ENCODE assay signal across 20 cellular contexts in the genomic region with DNA sequence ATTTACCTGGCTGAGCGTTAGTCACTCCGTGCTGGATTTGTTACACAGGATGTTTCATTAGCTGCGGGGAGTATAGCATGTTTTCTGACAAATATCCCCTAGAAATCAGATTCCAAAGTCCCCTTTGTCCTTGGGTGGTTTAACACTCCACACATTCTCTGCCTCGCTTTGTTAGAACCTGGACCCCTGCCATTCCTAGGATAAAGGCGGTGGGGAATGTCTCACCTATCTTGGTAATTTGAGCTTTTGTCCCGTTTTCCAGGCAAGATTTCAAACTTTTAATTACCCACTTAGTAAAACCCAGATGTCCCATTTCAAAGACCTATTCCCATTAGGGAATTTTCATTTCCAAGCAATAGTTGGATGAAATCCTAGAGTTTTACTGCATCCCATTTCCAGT.
A peak's percentile ranks its signal among the peaks of the same experiment; 100 is the strongest.
DNase-seq lines count a peak whose midpoint lies in the region; ATAC-seq, FAIRE-seq and TF ChIP-seq lines count a peak whose summit lies in the region.
"Had no signal": no experiment of that assay in that cellular context is flagged by ENCODE, and none has a peak within 500 bp of the region (broad histone marks: within the 10 kb centered on the region; RNA-seq: fewer than 3 reads in every experiment).

No MANE protein-coding gene starts in this region.

- TF ChIP-seq CTCF in endodermal cell (conservative IDR thresholded peaks at IDR 0.05) = no peak
- no peak for TF ChIP-seq CTCF in pancreas (IDR thresholded peaks at IDR 0.05)

- in situ Hi-C loops in G401 (cut with HindIII; ENCODE audit: low sequenced_read_pairs) = no loop called here

- peaks cover 50% of the 10 kb centered on the region for H3K4me1 Mint-ChIP-seq in endodermal cell
- no peaks in the 10 kb centered on the region for H3K4me1 Mint-ChIP-seq in T-helper 2 cell treated with Interferon-gamma antibody and Interleukin-4, amounts not matched to agents 5 μg/mL and 100 μg/mL, for 36 hours (ENCODE audit: low read depth)

- H3K79me1 ChIP-seq in mesendoderm (ENCODE audit: low read length) = no peaks in the 10 kb centered on the region

- H3K79me2 ChIP-seq in mesendoderm (ENCODE audit: control insufficient read depth, insufficient read depth, low read length) = no peaks in the 10 kb centered on the region

- no peaks in the 10 kb centered on the region for H3K27me3 Mint-ChIP-seq in endodermal cell (ENCODE audit: insufficient read depth)
- no peaks in the 10 kb centered on the region for H3K27me3 Mint-ChIP-seq in T-helper 2 cell treated with Interferon-gamma antibody and Interleukin-4, amounts not matched to agents 5 μg/mL and 100 μg/mL, for 36 hours (ENCODE audit: low read depth)

- H3K56ac ChIP-seq in mesendoderm (ENCODE audit: low read length) = peak overlapping the region; percentile 19

- no peak overlapping the region for H2AK5ac ChIP-seq in mesendoderm (ENCODE audit: low read length)

- H3K4me1 ChIP-seq in endodermal cell (ENCODE audit: control insufficient read depth, insufficient read depth, low read length) = peaks cover 4% of the 10 kb centered on the region
- H3K4me1 ChIP-seq in mesendoderm (ENCODE audit: control insufficient read depth, low read depth, low read length) = peaks cover 2% of the 10 kb centered on the region
- no peaks in the 10 kb centered on the region for H3K4me1 ChIP-seq in pancreas
- H3K4me1 ChIP-seq: right atrium auricular region, transverse colon had no signal

- H2BK15ac ChIP-seq in mesendoderm (replicated peaks; ENCODE audit: low read depth) = no peak overlapping the region

- FAIRE-seq in pancreas (lab: Jason Lieb, UNC) = no peak

- H3K9ac ChIP-seq in endodermal cell (ENCODE audit: extremely low read depth, low read length, poor library complexity, severe bottlenecking) (peak overlapping the region; percentile 75), mesendoderm (ENCODE audit: low read length) (no peak overlapping the region)
- H3K9ac ChIP-seq: GM23248 had no signal

- no peaks in the 10 kb centered on the region for H3K36me3 ChIP-seq in endodermal cell (ENCODE audit: control insufficient read depth, insufficient read depth, low read length)
- H3K36me3 ChIP-seq in mesendoderm (ENCODE audit: control insufficient read depth, insufficient read depth, low read length) = no peaks in the 10 kb centered on the region
- no peaks in the 10 kb centered on the region for H3K36me3 ChIP-seq in pancreas
- H3K36me3 ChIP-seq: neutrophil, right atrium auricular region, transverse colon had no signal

- ATAC-seq in pancreas = no peak
- ATAC-seq: stimulated activated naive CD8-positive, alpha-beta T cell treated with anti-CD3 and anti-CD28 coated beads, Interleukin-15, Interleukin-2, amounts not matched to agents 100 U/mL and 50 U/mL, for 24 hours had no signal

- WGBS in endodermal cell (ENCODE audit: insufficient coverage in 1 of 2, insufficient read length in 1 of 2), 2 experiments = 6 to 11% methylated on average over 3 to 6 of the region's 6 CpGs
- WGBS in mesendoderm (ENCODE audit: extremely low coverage, insufficient coverage, low lambda C conversion rate) = no CpG with 5 or more reads among the region's 6 CpGs
- WGBS in pancreas, 2 donors = 28 to 30% methylated on average over 6 of the region's 6 CpGs

- H3K9me3 Mint-ChIP-seq in endodermal cell = peaks cover 1% of the 10 kb centered on the region
- no peaks in the 10 kb centered on the region for H3K9me3 Mint-ChIP-seq in T-helper 2 cell treated with Interferon-gamma antibody and Interleukin-4, amounts not matched to agents 5 μg/mL and 100 μg/mL, for 36 hours
- H3K9me3 Mint-ChIP-seq: activated T-helper 1 cell treated with anti-CD3 and anti-CD28 coated beads, Interleukin-12 subunit alpha, Interleukin-12 subunit beta, Interleukin-2, Interleukin-4 antibody, amounts not matched to agents 30 ng/mL and 10 ng/mL and 1 ng/mL, durations not matched to agents 14 hours and 24 hours and 36 hours had no signal

- peak overlapping the region; percentile 1 for H3K4me3 Mint-ChIP-seq in endodermal cell
- H3K4me3 Mint-ChIP-seq in T-helper 2 cell treated with Interferon-gamma antibody and Interleukin-4, amounts not matched to agents 5 μg/mL and 100 μg/mL, for 36 hours = no peak overlapping the region
- H3K4me3 Mint-ChIP-seq: activated T-helper 1 cell treated with anti-CD3 and anti-CD28 coated beads, Interleukin-12 subunit alpha, Interleukin-12 subunit beta, Interleukin-2, Interleukin-4 antibody, amounts not matched to agents 30 ng/mL and 10 ng/mL and 1 ng/mL, durations not matched to agents 14 hours and 24 hours and 36 hours had no signal

- H4K8ac ChIP-seq in mesendoderm (ENCODE audit: low read depth, low read length) = no peak overlapping the region

- peak overlapping the region; percentile 13 for H3K4me2 ChIP-seq in mesendoderm (ENCODE audit: low read length)

- H3K27ac ChIP-seq in endodermal cell (ENCODE audit: low read depth, low read length) (peak overlapping the region; percentile 21), mesendoderm (ENCODE audit: low read depth, low read length) (peak overlapping the region; percentile 50), pancreas (no peak overlapping the region)
- H3K27ac ChIP-seq: GM23248, neutrophil, right atrium auricular region, SK-N-MC, transverse colon had no signal

- H3K4me3 ChIP-seq in endodermal cell (ENCODE audit: low read length) = peak overlapping the region; percentile 38
- H3K4me3 ChIP-seq in mesendoderm (ENCODE audit: low read length) = no peak overlapping the region
- H3K4me3 ChIP-seq in pancreas = no peak overlapping the region
- H3K4me3 ChIP-seq: dorsolateral prefrontal cortex, GM23248, right atrium auricular region, SK-N-MC, transverse colon had no signal

- no peak overlapping the region for H3K23ac ChIP-seq in mesendoderm (ENCODE audit: low read length)

- H2BK5ac ChIP-seq in mesendoderm (ENCODE audit: low read length) = peak overlapping the region; percentile 57

- H3K9me3 ChIP-seq in endodermal cell (ENCODE audit: control insufficient read depth, low read length) (no peaks in the 10 kb centered on the region), pancreas (no peaks in the 10 kb centered on the region)
- H3K9me3 ChIP-seq: neutrophil, right atrium auricular region, transverse colon had no signal

- DNase-seq in G401 (ENCODE audit: low spot score) (peak; percentile 16), NCI-H146 treated with DMSO at 0.1 percent for 48 hours (lab: John Stamatoyannopoulos, UW; ENCODE audit: unreplicated experiment) (peak; percentile 28), endodermal cell (peak; percentile 88), mesendoderm (peak; percentile 93), COLO829 (ENCODE audit: low spot score) (no peak), pancreas (no peak), NCI-H526 treated with DMSO at 0.1 percent for 48 hours (lab: John Stamatoyannopoulos, UW) (no peak)
- no peak for DNase-seq in T-helper 2 cell treated with Interferon-gamma antibody and Interleukin-4, amounts not matched to agents 5 μg/mL and 100 μg/mL, for 36 hours (ENCODE audit: low spot score)
- DNase-seq: DMS79 treated with DMSO at 0.1 percent for 48 hours; dorsolateral prefrontal cortex; GM23248; IMR-90; kidney glomerular epithelial cell; NCI-H187; stimulated activated naive CD8-positive, alpha-beta T cell treated with anti-CD3 and anti-CD28 coated beads, Interleukin-15, Interleukin-2, amounts not matched to agents 100 U/mL and 50 U/mL, for 24 hours; transverse colon had no signal

- no peak overlapping the region for H3K4ac ChIP-seq in mesendoderm (ENCODE audit: low read depth, low read length)

- H3K27ac Mint-ChIP-seq in endodermal cell = peak overlapping the region; percentile 90
- no peak overlapping the region for H3K27ac Mint-ChIP-seq in T-helper 2 cell treated with Interferon-gamma antibody and Interleukin-4, amounts not matched to agents 5 μg/mL and 100 μg/mL, for 36 hours
- H3K27ac Mint-ChIP-seq: activated T-helper 1 cell treated with anti-CD3 and anti-CD28 coated beads, Interleukin-12 subunit alpha, Interleukin-12 subunit beta, Interleukin-2, Interleukin-4 antibody, amounts not matched to agents 30 ng/mL and 10 ng/mL and 1 ng/mL, durations not matched to agents 14 hours and 24 hours and 36 hours had no signal

- H3K36me3 Mint-ChIP-seq in endodermal cell (ENCODE audit: low read depth) = peaks cover 3% of the 10 kb centered on the region
- no peaks in the 10 kb centered on the region for H3K36me3 Mint-ChIP-seq in T-helper 2 cell treated with Interferon-gamma antibody and Interleukin-4, amounts not matched to agents 5 μg/mL and 100 μg/mL, for 36 hours (ENCODE audit: low read depth)

- H3K18ac ChIP-seq in mesendoderm (ENCODE audit: low read length) = peak overlapping the region; percentile 75

- H2BK120ac ChIP-seq in mesendoderm (ENCODE audit: low read depth, low read length) = no peak overlapping the region

- no peak overlapping the region for H4K5ac ChIP-seq in mesendoderm (ENCODE audit: low read length)

- intact Hi-C loops in pancreas (cut with DNase I) = no loop called here

- no peaks in the 10 kb centered on the region for H3K27me3 ChIP-seq in endodermal cell (ENCODE audit: control insufficient read depth, insufficient read depth, low read length, poor library complexity, severe bottlenecking)
- H3K27me3 ChIP-seq in mesendoderm (ENCODE audit: insufficient read depth, low read length, poor library complexity) = no peaks in the 10 kb centered on the region
- H3K27me3 ChIP-seq in pancreas = no peaks in the 10 kb centered on the region
- H3K27me3 ChIP-seq: dorsolateral prefrontal cortex, neutrophil, right atrium auricular region, transverse colon had no signal

Comparison
In these comparisons a context has a peak if more than half of its experiments do, and no peak if none do; other contexts are left out.
1. DNase-seq: peak in G401 (single experiment), NCI-H146 treated with DMSO at 0.1 percent for 48 hours (single experiment), endodermal cell (single experiment) and mesendoderm (single experiment); none in T-helper 2 cell treated with Interferon-gamma antibody and Interleukin-4, amounts not matched to agents 5 μg/mL and 100 μg/mL, for 36 hours (single experiment), COLO829 (single experiment), pancreas (0 of 6) and NCI-H526 treated with DMSO at 0.1 percent for 48 hours (single experiment).
2. H3K27ac ChIP-seq: peak in endodermal cell (single experiment) and mesendoderm (single experiment); none in pancreas (0 of 4).